Comparison of ENCODE assay signal across 29 cellular contexts in the genomic region with DNA sequence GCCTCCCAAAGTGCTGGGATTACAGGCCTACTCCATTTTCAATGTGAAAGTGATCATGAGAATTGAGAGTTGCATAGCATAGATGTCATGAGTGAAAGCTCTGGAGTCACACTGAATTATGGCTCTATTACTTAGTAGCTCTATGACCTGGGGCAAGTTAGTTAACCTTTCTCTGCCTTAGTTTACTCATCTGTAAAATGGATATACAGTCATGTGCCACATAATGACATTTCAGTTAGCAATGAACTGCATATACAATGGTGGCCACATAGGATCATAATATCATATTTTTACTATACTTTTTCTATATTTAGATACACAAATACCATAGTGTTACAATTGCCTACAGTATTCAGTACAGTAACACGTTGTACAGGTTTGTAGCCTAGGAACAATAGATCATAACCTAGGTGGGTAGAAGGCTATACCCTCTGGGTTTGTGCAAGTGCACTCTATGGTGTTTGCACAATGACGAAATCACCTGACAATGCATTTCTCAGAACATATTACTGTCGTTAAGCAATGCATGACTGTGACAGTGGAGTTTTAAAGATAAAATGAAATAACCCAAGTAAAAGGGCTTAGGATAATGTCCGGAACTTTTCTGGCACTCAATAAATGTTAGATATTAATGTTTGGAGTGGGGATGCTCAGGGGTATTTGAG. TPM values are rescaled to one million over a fixed set of nuclear protein-coding genes. Genes with fewer than 3 reads are reported as not detected.
DNase-seq lines count a peak whose midpoint lies in the region; ATAC-seq, FAIRE-seq and TF ChIP-seq lines count a peak whose summit lies in the region.
"Had no signal": no experiment of that assay in that cellular context is flagged by ENCODE, and none has a peak within 500 bp of the region (broad histone marks: within the 10 kb centered on the region; RNA-seq: fewer than 3 reads in every experiment).

No MANE protein-coding gene starts in this region.

- intact Hi-C loops in K562 (cut with micrococcal nuclease) = no loop called here
- intact Hi-C loops in activated CD8-positive, alpha-beta T cell treated with anti-CD3 and anti-CD28 coated beads for 36 hours (cut with micrococcal nuclease) = no loop called here
- intact Hi-C loops in ascending aorta (cut with DNase I) = no loop called here

- H3K9ac ChIP-seq in K562 (ENCODE audit: insufficient read depth in 1 of 2, low read depth in 2 of 2, low read length in 2 of 2) (no peak overlapping the region), liver (ENCODE audit: low read depth in 1 of 2, low read length in 2 of 2) (no peak overlapping the region)
- H3K9ac ChIP-seq: neural progenitor cell had no signal

- H3K9me1 ChIP-seq in K562 (ENCODE audit: control insufficient read depth, insufficient read depth, low read length) = no peaks in the 10 kb centered on the region

- no peaks in the 10 kb centered on the region for H3K4me1 Mint-ChIP-seq in activated CD8-positive, alpha-beta T cell treated with anti-CD3 and anti-CD28 coated beads for 36 hours (ENCODE audit: low read depth)
- H3K4me1 Mint-ChIP-seq: neural progenitor cell had no signal

- TF ChIP-seq RAD21 in K562 (CRISPR knock-in tag; conservative IDR thresholded peaks at IDR 0.05 in 1 of 2, IDR thresholded peaks at IDR 0.05 in 1 of 2) = no peak
- TF ChIP-seq RAD21 in liver (IDR thresholded peaks at IDR 0.05) = peak in 1 of 2 donors; percentile 17

- no TSS peak for BruUV-seq in K562 (replicated peaks; lab: Mats Ljungman, UMichigan)

- no peak overlapping the region for H3K27ac Mint-ChIP-seq in activated CD8-positive, alpha-beta T cell treated with anti-CD3 and anti-CD28 coated beads for 36 hours
- H3K27ac Mint-ChIP-seq: neural progenitor cell; progenitor cell of endocrine pancreas; stimulated activated naive B cell treated with anti-CD40 and anti-IgM and Interleukin-4, amounts not matched to agents 10 μg/mL and 1 μg/mL and 100 μg/mL, for 72 hours had no signal

- H3K27ac ChIP-seq in K562 (ENCODE audit: extremely low read depth, low read depth, low read length) (no peak overlapping the region), liver (ENCODE audit: low read depth in 1 of 2, low read length in 2 of 2) (no peak overlapping the region), ascending aorta (no peak overlapping the region)
- H3K27ac ChIP-seq: heart right ventricle, neural progenitor cell, testis had no signal

- peaks cover 7% of the 10 kb centered on the region for H3K36me3 Mint-ChIP-seq in activated CD8-positive, alpha-beta T cell treated with anti-CD3 and anti-CD28 coated beads for 36 hours (ENCODE audit: low read depth)

- TF ChIP-seq CTCF in K562 (IDR thresholded peaks at IDR 0.05 in 2 of 3, conservative IDR thresholded peaks at IDR 0.05 in 1 of 3; ENCODE audit: insufficient read depth in 2 of 3, low read depth in 1 of 3, low read length in 3 of 3) (no peak), liver (IDR thresholded peaks at IDR 0.05; ENCODE audit: low read depth, low read length, missing input control) (no peak), ascending aorta (IDR thresholded peaks at IDR 0.05) (no peak)
- no peak for TF ChIP-seq CTCF in activated CD8-positive, alpha-beta T cell treated with anti-CD3 and anti-CD28 coated beads for 36 hours (IDR thresholded peaks at IDR 0.05)

- ATAC-seq in K562 (no peak), HG03571 (IDR thresholded peaks at IDR 0.05; ENCODE audit: unreplicated experiment) (no peak), GM18909 (IDR thresholded peaks at IDR 0.05; ENCODE audit: poor library complexity, unreplicated experiment) (no peak)
- no peak for ATAC-seq in activated CD8-positive, alpha-beta T cell treated with anti-CD3 and anti-CD28 coated beads for 36 hours
- ATAC-seq: activated T-cell treated with anti-CD3 and anti-CD28 coated beads, Interleukin-2, amount 50 U/mL, for 4 hours; heart right ventricle; stimulated activated naive B cell treated with anti-CD40 and anti-IgM and Interleukin-4, amounts not matched to agents 10 μg/mL and 1 μg/mL and 100 μg/mL, for 72 hours had no signal

- H3K27me3 ChIP-seq in K562 (ENCODE audit: control insufficient read depth in 2 of 2, insufficient read depth in 2 of 2, low read length in 2 of 2) (no peaks in the 10 kb centered on the region), liver (ENCODE audit: control insufficient read depth in 4 of 4, insufficient read depth in 4 of 4, low read length in 3 of 4) (no peaks in the 10 kb centered on the region), ascending aorta (no peaks in the 10 kb centered on the region)
- H3K27me3 ChIP-seq: heart right ventricle, neural progenitor cell, testis had no signal

- CTCF ChIA-PET in K562 (lab: Yijun Ruan, JAX; ENCODE audit: low intra/inter-chr PET ratio) = no interaction called here
- CTCF ChIA-PET in activated CD8-positive, alpha-beta T cell treated with anti-CD3 and anti-CD28 coated beads for 36 hours (lab: Charles Lee) = no interaction called here

- H3K79me2 ChIP-seq in K562 (ENCODE audit: control insufficient read depth, insufficient read depth, low read length) = no peaks in the 10 kb centered on the region

- POLR2A ChIA-PET in K562 (lab: Yijun Ruan, JAX) = interaction anchor here (1.2 kb wide), 1 partner anchor 154 kb away, joined by 3 read pairs; no protein-coding TSS in a partner anchor
- POLR2A ChIA-PET in activated CD8-positive, alpha-beta T cell treated with anti-CD3 and anti-CD28 coated beads for 36 hours (lab: Charles Lee) = no interaction called here

- 82% methylated on average over 3 of the region's 4 CpGs for WGBS in K562 (ENCODE audit: insufficient coverage, low coverage, missing lambda C conversion rate)
- 58% methylated on average over 4 of the region's 4 CpGs for WGBS in liver

- no peaks in the 10 kb centered on the region for H4K20me1 ChIP-seq in K562 (replicated peaks; ENCODE audit: control insufficient read depth, insufficient read depth, low read length)

- no peaks in the 10 kb centered on the region for H3K9me3 Mint-ChIP-seq in activated CD8-positive, alpha-beta T cell treated with anti-CD3 and anti-CD28 coated beads for 36 hours
- H3K9me3 Mint-ChIP-seq: activated T-cell treated with anti-CD3 and anti-CD28 coated beads, Interleukin-2, amount 50 U/mL, for 4 hours; neural progenitor cell; stimulated activated naive B cell treated with anti-CD40 and anti-IgM and Interleukin-4, amounts not matched to agents 10 μg/mL and 1 μg/mL and 100 μg/mL, for 72 hours had no signal

- H3K9me3 ChIP-seq in K562 (replicated peaks; ENCODE audit: control insufficient read depth, insufficient read depth, low read depth, low read length) (no peaks in the 10 kb centered on the region), liver (ENCODE audit: control insufficient read depth in 4 of 4, low read length in 3 of 4) (no peaks in the 10 kb centered on the region), ascending aorta (no peaks in the 10 kb centered on the region)
- H3K9me3 ChIP-seq: Caco-2, heart right ventricle, testis had no signal

- no peaks in the 10 kb centered on the region for H3K4me1 ChIP-seq in K562 (replicated peaks in 1 of 2; ENCODE audit: control insufficient read depth in 2 of 2, insufficient read depth in 2 of 2, low read length in 2 of 2)
- no peaks in the 10 kb centered on the region for H3K4me1 ChIP-seq in liver (ENCODE audit: control insufficient read depth in 4 of 4, insufficient read depth in 4 of 4, low read length in 3 of 4)
- H3K4me1 ChIP-seq in ascending aorta = no peaks in the 10 kb centered on the region
- H3K4me1 ChIP-seq: neural progenitor cell, testis had no signal

- DNase-seq in SKM-1 (lab: John Stamatoyannopoulos, UW; ENCODE audit: unreplicated experiment) (peak; percentile 3), SKM-1 treated with dmso at 0.1 percent for 144 hours (lab: John Stamatoyannopoulos, UW; ENCODE audit: unreplicated experiment) (no peak), K562 (ENCODE audit: extremely low read depth in 1 of 4, low spot score in 3 of 4) (no peak), ascending aorta (ENCODE audit: low spot score in 2 of 2) (no peak)
- no peak for DNase-seq in activated CD8-positive, alpha-beta T cell treated with anti-CD3 and anti-CD28 coated beads for 36 hours
- DNase-seq: activated CD8-positive, alpha-beta memory T cell treated with anti-CD3 and anti-CD28 coated beads for 24 hours; activated naive CD4-positive, alpha-beta T cell treated with Interleukin-2 at 50 U/mL for 16 hours; activated T-cell treated with anti-CD3 and anti-CD28 coated beads, Interleukin-2, amount 50 U/mL, for 4 hours; amniotic stem cell; dermis blood vessel endothelial cell; foreskin fibroblast; heart right ventricle; Kasumi-1; NCI-H1417; NCI-H2171 treated with DMSO at 0.1 percent for 48 hours; NCI-H69; RPMI8226; stimulated activated CD4-positive, alpha-beta T cell treated with anti-CD3 and anti-CD28 coated beads, Interleukin-1b, Interleukin-23, amount 100 ng/mL, for 48 hours; stimulated activated naive B cell treated with anti-CD40 and anti-IgM and Interleukin-4, amounts not matched to agents 10 μg/mL and 1 μg/mL and 100 μg/mL, for 72 hours; T1000; testis had no signal

- H3K4me3 ChIP-seq in K562 = no peak overlapping the region
- H3K4me3 ChIP-seq in liver (ENCODE audit: low read depth in 1 of 3, low read length in 3 of 3) = no peak overlapping the region
- H3K4me3 ChIP-seq in ascending aorta = no peak overlapping the region
- H3K4me3 ChIP-seq: heart right ventricle, neural progenitor cell, testis had no signal

- FAIRE-seq in K562 (lab: Jason Lieb, UNC) = no peak
- FAIRE-seq: endothelial cell of umbilical vein, GM19239 had no signal

- in situ Hi-C loops in K562 (cut with MboI) = no loop called here

- H3K4me2 ChIP-seq in K562 (ENCODE audit: insufficient read depth, low read length) = no peak overlapping the region
- H3K4me2 ChIP-seq: neural progenitor cell had no signal

- H2AFZ ChIP-seq in K562 (ENCODE audit: low read depth, low read length) = no peak overlapping the region
- H2AFZ ChIP-seq: neural progenitor cell had no signal

- peaks cover 35% of the 10 kb centered on the region; the same call in 2 of the 3 replicates for H3K36me3 ChIP-seq in K562 (ENCODE audit: control insufficient read depth, insufficient read depth, low read length)
- peaks cover 6 to 56% (median 30%) of the 10 kb centered on the region in 4 donors for H3K36me3 ChIP-seq in liver (ENCODE audit: control insufficient read depth in 4 of 4, insufficient read depth in 3 of 4, low read depth in 1 of 4, low read length in 3 of 4)
- peaks cover 60 to 81% of the 10 kb centered on the region in 2 donors for H3K36me3 ChIP-seq in ascending aorta

- H3K27me3 Mint-ChIP-seq in activated CD8-positive, alpha-beta T cell treated with anti-CD3 and anti-CD28 coated beads for 36 hours = no peaks in the 10 kb centered on the region
- H3K27me3 Mint-ChIP-seq: progenitor cell of endocrine pancreas; stimulated activated naive B cell treated with anti-CD40 and anti-IgM and Interleukin-4, amounts not matched to agents 10 μg/mL and 1 μg/mL and 100 μg/mL, for 72 hours had no signal

- no peak overlapping the region for H3K4me3 Mint-ChIP-seq in activated CD8-positive, alpha-beta T cell treated with anti-CD3 and anti-CD28 coated beads for 36 hours
- H3K4me3 Mint-ChIP-seq: activated T-cell treated with anti-CD3 and anti-CD28 coated beads, Interleukin-2, amount 50 U/mL, for 4 hours; neural progenitor cell; stimulated activated naive B cell treated with anti-CD40 and anti-IgM and Interleukin-4, amounts not matched to agents 10 μg/mL and 1 μg/mL and 100 μg/mL, for 72 hours had no signal

- TF ChIP-seq POLR2A in K562 (conservative IDR thresholded peaks at IDR 0.05) = no peak

- TF ChIP-seq EP300 in K562 (IDR thresholded peaks at IDR 0.05; ENCODE audit: low read length) = no peak

RNA-seq across cellular contexts. Expression of gene ZFYVE26, which starts 53.1 kb away (rescaled TPM):
- 58.5 and 63.6 TPM in 2 replicates for total RNA-seq in K562 (2011; cell fraction: chromatin; rRNA removed; ENCODE audit: low replicate concordance)
- total RNA-seq in K562 (2011; cell fraction: nucleolus; rRNA removed) = 27.8 and 27.9 TPM in 2 replicates
- total RNA-seq in K562 (2011; cell fraction: nucleoplasm; rRNA removed) = 34.8 and 36.8 TPM in 2 replicates
- total RNA-seq in K562 (2014; rRNA removed) (5.4 and 6.4 TPM in 2 replicates), K562 (2014; rRNA removed; fragmentation: Illumina TruSeq; extraction: Trizol) (4.9 and 6.0 TPM in 2 replicates), K562 (2015; rRNA removed; fragmentation: Illumina TruSeq; extraction: Trizol) (5.2 and 6.7 TPM in 2 replicates), K562 (2021) (7.1 and 9.1 TPM in 2 replicates), liver (10 to 100 TPM; 12.4 to 17.2 TPM), ascending aorta (19.3 TPM)
- polyA plus RNA-seq in K562 (2011; rRNA removed) (6.5 and 6.7 TPM in 2 replicates), K562 (2014; fragmentation: Illumina TruSeq; extraction: Trizol) (4.5 and 4.6 TPM in 2 replicates), K562 (2014; fragmentation: Nextera tagmentation; extraction: Ambion mirVana) (under 1 TPM; 0.32 to 0.48 TPM), K562 (2014; rRNA removed) (2.9 and 5.9 TPM in 2 replicates), liver (1 to 10 TPM; 2.4 to 3.0 TPM)
- 3.8 and 4.3 TPM in 2 replicates for polyA plus RNA-seq in K562 (2011; cell fraction: cytosol; rRNA removed)
- polyA plus RNA-seq in K562 (2011; cell fraction: nucleus; rRNA removed) = 14.0 and 22.3 TPM in 2 replicates
- 3.7 and 5.7 TPM in 2 replicates for polyA plus RNA-seq in K562 (2012)
- 17.7 and 21.9 TPM in 2 replicates for polyA minus RNA-seq in K562 (2011; rRNA and poly(A)+ RNA removed)
- polyA minus RNA-seq in K562 (2011; cell fraction: cytosol; rRNA and poly(A)+ RNA removed) = 5.2 and 10.4 TPM in 2 replicates
- 16.6 and 27.3 TPM in 2 replicates for polyA minus RNA-seq in K562 (2011; cell fraction: nucleus; rRNA and poly(A)+ RNA removed)
- total RNA-seq in activated CD8-positive, alpha-beta T cell treated with anti-CD3 and anti-CD28 coated beads for 36 hours = 10 to 100 TPM; 14.4 to 16.8 TPM

RNA-seq across cellular contexts. Expression of gene RAD51B, which starts 56.3 kb away (rescaled TPM):
- total RNA-seq in K562 (2011; cell fraction: chromatin; rRNA removed; ENCODE audit: low replicate concordance) = 74.7 and 170 TPM in 2 replicates
- 33.0 and 48.6 TPM in 2 replicates for total RNA-seq in K562 (2011; cell fraction: nucleolus; rRNA removed)
- total RNA-seq in K562 (2011; cell fraction: nucleoplasm; rRNA removed) = 59.4 and 73.9 TPM in 2 replicates
- total RNA-seq in K562 (2014; rRNA removed) (7.1 and 11.3 TPM in 2 replicates), K562 (2014; rRNA removed; fragmentation: Illumina TruSeq; extraction: Trizol) (17.3 and 21.3 TPM in 2 replicates), K562 (2015; rRNA removed; fragmentation: Illumina TruSeq; extraction: Trizol) (9.4 and 10.1 TPM in 2 replicates), K562 (2021) (12.9 and 16.9 TPM in 2 replicates), liver (10 to 100 TPM in 1 of 2 donors, 1 to 10 TPM in 1; 3.3 to 12.9 TPM), ascending aorta (not detected)
- polyA plus RNA-seq in K562 (2011; rRNA removed) (13.3 and 16.3 TPM in 2 replicates), K562 (2014; fragmentation: Illumina TruSeq; extraction: Trizol) (6.7 and 8.6 TPM in 2 replicates), K562 (2014; fragmentation: Nextera tagmentation; extraction: Ambion mirVana) (10 to 100 TPM; 10.8 to 14.1 TPM), K562 (2014; rRNA removed) (6.3 and 8.5 TPM in 2 replicates), liver (1 to 10 TPM in 1 of 2 donors, under 1 TPM in 1; 0.81 to 1.6 TPM)
- 6.0 and 7.1 TPM in 2 replicates for polyA plus RNA-seq in K562 (2011; cell fraction: cytosol; rRNA removed)
- 13.2 and 16.7 TPM in 2 replicates for polyA plus RNA-seq in K562 (2011; cell fraction: nucleus; rRNA removed)
- 7.3 and 9.2 TPM in 2 replicates for polyA plus RNA-seq in K562 (2012)
- polyA minus RNA-seq in K562 (2011; rRNA and poly(A)+ RNA removed) = 47.3 and 48.0 TPM in 2 replicates
- 5.7 and 7.6 TPM in 2 replicates for polyA minus RNA-seq in K562 (2011; cell fraction: cytosol; rRNA and poly(A)+ RNA removed)
- polyA minus RNA-seq in K562 (2011; cell fraction: nucleus; rRNA and poly(A)+ RNA removed) = 51.7 and 95.7 TPM in 2 replicates
- 10 to 100 TPM; 38.2 to 40.6 TPM for total RNA-seq in activated CD8-positive, alpha-beta T cell treated with anti-CD3 and anti-CD28 coated beads for 36 hours
